In the genomic region with DNA sequence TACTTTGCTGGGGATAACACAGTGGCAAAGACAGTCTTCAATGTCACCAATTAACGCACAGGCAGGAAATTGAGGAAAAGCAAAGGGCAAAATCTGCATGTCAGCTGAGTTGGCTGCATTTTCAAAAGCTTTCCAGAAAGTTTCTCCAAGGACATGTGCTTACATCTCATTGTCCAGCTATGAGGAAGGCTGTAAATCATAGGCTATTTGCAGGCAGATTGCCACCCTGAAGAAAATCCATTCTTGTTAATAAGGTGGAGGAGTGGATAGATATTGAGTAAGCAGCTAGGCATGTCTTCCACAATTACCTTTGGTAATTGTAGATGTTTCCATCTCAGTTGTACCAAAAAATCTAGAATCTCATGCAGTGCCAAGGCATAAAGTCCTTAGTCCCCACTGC, we compare ENCODE assay signal across 23 cellular contexts.
"Had no signal": no experiment of that assay in that cellular context is flagged by ENCODE, and none has a peak within 500 bp of the region (broad histone marks: within the 10 kb centered on the region; RNA-seq: fewer than 3 reads in every experiment).

No MANE protein-coding gene starts in this region.

- H3K4me3 ChIP-seq: esophagus muscularis mucosa, left ventricle myocardium inferior, right lobe of liver, smooth muscle cell, stomach, suprapubic skin, tibial nerve had no signal

- H3K9me3 ChIP-seq: esophagus muscularis mucosa, left ventricle myocardium inferior, right lobe of liver, stomach, suprapubic skin, tibial nerve had no signal

- H3K4me1 ChIP-seq: esophagus muscularis mucosa, left ventricle myocardium inferior, right lobe of liver, stomach, suprapubic skin, tibial nerve had no signal

- H3K36me3 ChIP-seq: esophagus muscularis mucosa, left ventricle myocardium inferior, right lobe of liver, stomach, suprapubic skin, tibial nerve, WERI-Rb-1 had no signal

- H3K27ac ChIP-seq: esophagus muscularis mucosa, left ventricle myocardium inferior, right lobe of liver, stomach, suprapubic skin, tibial nerve, WERI-Rb-1 had no signal

- ATAC-seq: activated CD8-positive, alpha-beta T cell treated with anti-CD3 and anti-CD28 coated beads, Interleukin-2, amount 10 ng/mL, durations not matched to agents 7 days and 5 days; activated naive CD8-positive, alpha-beta T cell treated with anti-CD3 and anti-CD28 coated beads, Interleukin-2, amount 50 U/mL, for 24 hours; naive thymus-derived CD4-positive, alpha-beta T cell; right lobe of liver; stimulated activated memory B cell treated with anti-CD40 and anti-IgM and Interleukin-4, amounts not matched to agents 10 μg/mL and 1 μg/mL and 100 μg/mL, for 72 hours had no signal

- H3K4me2 ChIP-seq: smooth muscle cell had no signal

- H3K27me3 ChIP-seq: esophagus muscularis mucosa, right lobe of liver, stomach, suprapubic skin, tibial nerve had no signal

- DNase-seq: activated CD4-positive, alpha-beta T cell treated with anti-CD3 and anti-CD28 coated beads, Interleukin-2, amount 10 ng/mL, durations not matched to agents 7 days and 5 days; activated CD4-positive, CD25-positive, alpha-beta regulatory T cell treated with anti-CD3 and anti-CD28 coated beads, Interleukin-2, amount 50 U/mL, for 72 hours; activated CD8-positive, alpha-beta T cell treated with anti-CD3 and anti-CD28 coated beads, Interleukin-2, amount 10 ng/mL, durations not matched to agents 7 days and 5 days; activated gamma-delta T cell; activated naive CD4-positive, alpha-beta T cell treated with anti-CD3 and anti-CD28 coated beads, Interleukin-2, amount 50 U/mL, for 16 hours; activated naive CD8-positive, alpha-beta T cell treated with anti-CD3 and anti-CD28 coated beads, Interleukin-2, amount 50 U/mL, for 24 hours; anterior cingulate cortex; caudate nucleus; dermis blood vessel endothelial cell; effector CD8-positive, alpha-beta T cell; immature natural killer cell; left ventricle myocardium inferior; naive thymus-derived CD4-positive, alpha-beta T cell; occipital lobe; right lobe of liver; stimulated activated CD4-positive, alpha-beta T cell treated with anti-CD3 and anti-CD28 coated beads, Interleukin-15, amount 100 ng/mL, for 24 hours; stomach; WERI-Rb-1 had no signal
